Comparison of ENCODE assay signal across 21 cellular contexts in genomic region chr3:172070269-172070668, GRCh38. TPM values are rescaled to one million over a fixed set of nuclear protein-coding genes. Genes with fewer than 3 reads are reported as not detected.
DNase-seq lines count a peak whose midpoint lies in the region; ATAC-seq, FAIRE-seq and TF ChIP-seq lines count a peak whose summit lies in the region.
"Had no signal": no experiment of that assay in that cellular context is flagged by ENCODE, and none has a peak within 500 bp of the region (broad histone marks: within the 10 kb centered on the region; RNA-seq: fewer than 3 reads in every experiment).

No MANE protein-coding gene starts in this region.

- peak overlapping the region; percentile 2 for H3K4me2 ChIP-seq in mammary epithelial cell (ENCODE audit: insufficient read depth, low read depth, low read length)
- no peak overlapping the region; the same call in 1 of the 2 replicates for H3K4me2 ChIP-seq in K562 (ENCODE audit: insufficient read depth, low read length)
- H3K4me2 ChIP-seq in neural progenitor cell = peak overlapping the region; percentile 63

- peaks cover 18% of the 10 kb centered on the region for H3F3A ChIP-seq in neural progenitor cell (ENCODE audit: low read depth)

- H3K9me3 ChIP-seq in mammary epithelial cell (replicated peaks; ENCODE audit: insufficient read depth, low read length) (no peaks in the 10 kb centered on the region), breast epithelium (no peaks in the 10 kb centered on the region), K562 (replicated peaks; ENCODE audit: control insufficient read depth, insufficient read depth, low read depth, low read length) (no peaks in the 10 kb centered on the region), neural progenitor cell (ENCODE audit: low read depth) (no peaks in the 10 kb centered on the region), thyroid gland (no peaks in the 10 kb centered on the region), Caco-2 (no peaks in the 10 kb centered on the region)
- H3K9me3 ChIP-seq: A549 had no signal

- ATAC-seq in K562 (no peak), GM21390 (IDR thresholded peaks at IDR 0.05; ENCODE audit: unreplicated experiment) (no peak)
- ATAC-seq: A549; activated CD4-positive, CD25-positive, alpha-beta regulatory T cell treated with anti-CD3 and anti-CD28 coated beads, Interleukin-2, amount 50 U/mL, for 24 hours; activated T-helper 17 cell treated with anti-CD3 and anti-CD28 coated beads, Interleukin-2, amount 50 U/mL, for 72 hours; effector memory CD8-positive, alpha-beta T cell had no signal

- dilution Hi-C loops in mammary epithelial cell (cut with HindIII; ENCODE audit: low sequenced_read_pairs) = no loop called here

- no peak for DNase-seq in mammary epithelial cell
- no peak for DNase-seq in breast epithelium (ENCODE audit: low spot score in 2 of 2)
- DNase-seq in K562 (ENCODE audit: extremely low read depth in 1 of 4, low spot score in 3 of 4) = no peak
- DNase-seq in neural progenitor cell (ENCODE audit: low spot score) = no peak
- no peak for DNase-seq in thyroid gland
- DNase-seq in Caco-2 = no peak
- DNase-seq in HPDE6-E6E7 (ENCODE audit: extremely low spot score) = no peak
- DNase-seq: C1 segment of cervical spinal cord; effector memory CD8-positive, alpha-beta T cell; islet precursor cell; midbrain; NCI-H748 treated with DMSO at 0.1 percent for 48 hours; stimulated activated CD8-positive, alpha-beta memory T cell treated with anti-CD3 and anti-CD28 coated beads, Interleukin-4, amount 100 ng/mL, for 48 hours; T1000 had no signal

- TF ChIP-seq CTCF in mammary epithelial cell (conservative IDR thresholded peaks at IDR 0.05 in 1 of 2, IDR thresholded peaks at IDR 0.05 in 1 of 2; ENCODE audit: extremely low read depth in 1 of 2, insufficient read depth in 1 of 2, low read depth in 1 of 2, low read length in 2 of 2) (no peak), breast epithelium (IDR thresholded peaks at IDR 0.05) (no peak), K562 (IDR thresholded peaks at IDR 0.05 in 2 of 3, conservative IDR thresholded peaks at IDR 0.05 in 1 of 3; ENCODE audit: insufficient read depth in 2 of 3, low read depth in 1 of 3, low read length in 3 of 3) (no peak), neural progenitor cell (IDR thresholded peaks at IDR 0.05) (no peak), thyroid gland (IDR thresholded peaks at IDR 0.05) (no peak), Caco-2 (IDR thresholded peaks at IDR 0.05; ENCODE audit: insufficient read depth in 1 of 2, low read depth in 1 of 2, low read length in 1 of 2, severe bottlenecking in 1 of 2, unreplicated experiment in 1 of 2) (no peak)

- H3K4me3 ChIP-seq in mammary epithelial cell (replicated peaks in 1 of 3; ENCODE audit: insufficient read depth in 1 of 3, low read depth in 2 of 3, low read length in 3 of 3) (no peak overlapping the region), breast epithelium (no peak overlapping the region), K562 (no peak overlapping the region), neural progenitor cell (no peak overlapping the region), thyroid gland (replicated peaks in 1 of 3) (no peak overlapping the region), Caco-2 (ENCODE audit: low read depth, low read length) (no peak overlapping the region)
- H3K4me3 ChIP-seq: A549, SK-N-MC had no signal

- H3K27me3 Mint-ChIP-seq in neural progenitor cell (ENCODE audit: insufficient read depth, low read depth) (no peaks in the 10 kb centered on the region), Caco-2 (ENCODE audit: insufficient read depth, unreplicated experiment) (no peaks in the 10 kb centered on the region)
- H3K27me3 Mint-ChIP-seq: activated T-helper 17 cell treated with anti-CD3 and anti-CD28 coated beads, Interleukin-2, amount 50 U/mL, for 72 hours; central memory CD8-positive, alpha-beta T cell; effector memory CD8-positive, alpha-beta T cell had no signal

- H3K27ac ChIP-seq in mammary epithelial cell (ENCODE audit: insufficient read depth, low read depth, low read length) = no peak overlapping the region
- H3K27ac ChIP-seq in breast epithelium = peak overlapping the region in 1 of 2 donors; percentile 12
- peak overlapping the region; percentile 41; the same call in 2 of the 3 replicates for H3K27ac ChIP-seq in K562 (ENCODE audit: extremely low read depth, low read depth, low read length)
- H3K27ac ChIP-seq in neural progenitor cell = peak overlapping the region; percentile 71
- peak overlapping the region in 2 of 3 donors; percentile 37 to 64 for H3K27ac ChIP-seq in thyroid gland
- H3K27ac ChIP-seq: SK-N-MC had no signal

- no peaks in the 10 kb centered on the region for H3K27me3 ChIP-seq in mammary epithelial cell (ENCODE audit: insufficient read depth, low read length)
- no peaks in the 10 kb centered on the region for H3K27me3 ChIP-seq in breast epithelium
- no peaks in the 10 kb centered on the region for H3K27me3 ChIP-seq in K562 (ENCODE audit: control insufficient read depth in 2 of 2, insufficient read depth in 2 of 2, low read length in 2 of 2)
- H3K27me3 ChIP-seq in neural progenitor cell = no peaks in the 10 kb centered on the region
- H3K27me3 ChIP-seq in thyroid gland = no peaks in the 10 kb centered on the region
- H3K27me3 ChIP-seq in Caco-2 (replicated peaks; ENCODE audit: control insufficient read depth, insufficient read depth, low read length) = no peaks in the 10 kb centered on the region

- intact Hi-C loops in mammary epithelial cell (cut with micrococcal nuclease) (no loop called here), breast epithelium (cut with DNase I; ENCODE audit: low total_unique reads) (no loop called here), K562 (cut with micrococcal nuclease) (loop anchor here (2.0 kb wide), 1 partner anchor 61 kb away; no protein-coding TSS in a partner anchor), thyroid gland (cut with DNase I) (no loop called here), Caco-2 (cut with micrococcal nuclease; ENCODE audit: unreplicated experiment) (no loop called here)

- H2AFZ ChIP-seq in mammary epithelial cell (ENCODE audit: low read depth, low read length) (no peak overlapping the region), K562 (ENCODE audit: low read depth, low read length) (no peak overlapping the region), neural progenitor cell (replicated peaks) (no peak overlapping the region)

- H3K9me1 ChIP-seq in K562 (ENCODE audit: control insufficient read depth, insufficient read depth, low read length) = no peaks in the 10 kb centered on the region

- BruUV-seq in mammary epithelial cell (replicated peaks; lab: Mats Ljungman, UMichigan) (no TSS peak), K562 (replicated peaks; lab: Mats Ljungman, UMichigan) (no TSS peak), Caco-2 (replicated peaks; lab: Mats Ljungman, UMichigan) (no TSS peak)

- no peak overlapping the region for H3K9ac ChIP-seq in mammary epithelial cell (ENCODE audit: insufficient read depth, low read length)
- H3K9ac ChIP-seq in K562 (ENCODE audit: insufficient read depth in 1 of 2, low read depth in 2 of 2, low read length in 2 of 2) = no peak overlapping the region
- H3K9ac ChIP-seq in neural progenitor cell = no peak overlapping the region

- POLR2A ChIA-PET in K562 (lab: Yijun Ruan, JAX) = interaction anchor here (1.0 kb wide), 1 partner anchor 11 kb away, joined by 3 read pairs; no protein-coding TSS in a partner anchor
- POLR2A ChIA-PET in Caco-2 (lab: Charles Lee) = no interaction called here

- H3K9me3 Mint-ChIP-seq in neural progenitor cell (no peaks in the 10 kb centered on the region), Caco-2 (ENCODE audit: unreplicated experiment) (no peaks in the 10 kb centered on the region)
- H3K9me3 Mint-ChIP-seq: activated T-helper 17 cell treated with anti-CD3 and anti-CD28 coated beads, Interleukin-2, amount 50 U/mL, for 72 hours; central memory CD8-positive, alpha-beta T cell; effector memory CD8-positive, alpha-beta T cell had no signal

- CTCF ChIA-PET in mammary epithelial cell (lab: Charles Lee; ENCODE audit: low non-redundant PET) (no interaction called here), K562 (lab: Yijun Ruan, JAX; ENCODE audit: low intra/inter-chr PET ratio) (no interaction called here), Caco-2 (lab: Charles Lee) (no interaction called here)

- TF ChIP-seq POLR2A in breast epithelium (IDR thresholded peaks at IDR 0.05) = no peak
- no peak for TF ChIP-seq POLR2A in K562 (conservative IDR thresholded peaks at IDR 0.05)
- no peak for TF ChIP-seq POLR2A in thyroid gland (IDR thresholded peaks at IDR 0.05)

- TF ChIP-seq EP300 in K562 (IDR thresholded peaks at IDR 0.05; ENCODE audit: low read length) = no peak

- no peak for FAIRE-seq in K562 (lab: Jason Lieb, UNC)
- FAIRE-seq: A549, GM12891 had no signal

- WGBS in mammary epithelial cell (ENCODE audit: low coverage, missing lambda C conversion rate) = 32% methylated on average over 5 of the region's 6 CpGs
- 25% methylated on average over 6 of the region's 6 CpGs for WGBS in K562 (ENCODE audit: insufficient coverage, low coverage, missing lambda C conversion rate)
- WGBS in thyroid gland, 2 donors = 80 to 84% methylated on average over 6 of the region's 6 CpGs

- no peak for TF ChIP-seq RAD21 in K562 (CRISPR knock-in tag; conservative IDR thresholded peaks at IDR 0.05 in 1 of 2, IDR thresholded peaks at IDR 0.05 in 1 of 2)

- in situ Hi-C loops in mammary epithelial cell (cut with MboI; ENCODE audit: low sequenced_read_pairs in 2 of 2) (no loop called here), K562 (cut with MboI) (no loop called here)

- H3K4me3 Mint-ChIP-seq in neural progenitor cell (no peak overlapping the region), Caco-2 (ENCODE audit: unreplicated experiment) (no peak overlapping the region)
- H3K4me3 Mint-ChIP-seq: activated T-helper 17 cell treated with anti-CD3 and anti-CD28 coated beads, Interleukin-2, amount 50 U/mL, for 72 hours; central memory CD8-positive, alpha-beta T cell; effector memory CD8-positive, alpha-beta T cell had no signal

- H3K79me2 ChIP-seq in mammary epithelial cell (ENCODE audit: insufficient read depth, low read length) = peaks cover 98% of the 10 kb centered on the region
- peaks cover 100% of the 10 kb centered on the region for H3K79me2 ChIP-seq in K562 (ENCODE audit: control insufficient read depth, insufficient read depth, low read length)
- H3K79me2 ChIP-seq in neural progenitor cell (ENCODE audit: low read depth) = peaks cover 100% of the 10 kb centered on the region

- H3K36me3 Mint-ChIP-seq in neural progenitor cell (peaks cover 24% of the 10 kb centered on the region), Caco-2 (ENCODE audit: insufficient read depth, unreplicated experiment) (peaks cover 7% of the 10 kb centered on the region)

- H4K20me1 ChIP-seq in mammary epithelial cell (ENCODE audit: insufficient read depth, low read length) = no peaks in the 10 kb centered on the region
- peaks cover 3% of the 10 kb centered on the region; the same call in 1 of the 2 replicates for H4K20me1 ChIP-seq in K562 (replicated peaks; ENCODE audit: control insufficient read depth, insufficient read depth, low read length)
- peaks cover 53% of the 10 kb centered on the region for H4K20me1 ChIP-seq in neural progenitor cell (ENCODE audit: low read depth)

- H3K4me1 Mint-ChIP-seq in neural progenitor cell (peaks cover 60% of the 10 kb centered on the region), Caco-2 (ENCODE audit: low read depth, unreplicated experiment) (peaks cover 27% of the 10 kb centered on the region)

- peaks cover 10% of the 10 kb centered on the region for H3K4me1 ChIP-seq in mammary epithelial cell (ENCODE audit: insufficient read depth, low read length)
- no peaks in the 10 kb centered on the region for H3K4me1 ChIP-seq in breast epithelium
- peaks cover 9 to 74% of the 10 kb centered on the region in 2 experiments for H3K4me1 ChIP-seq in K562 (replicated peaks in 1 of 2; ENCODE audit: control insufficient read depth in 2 of 2, insufficient read depth in 2 of 2, low read length in 2 of 2)
- peaks cover 48% of the 10 kb centered on the region for H3K4me1 ChIP-seq in neural progenitor cell
- H3K4me1 ChIP-seq in thyroid gland = peaks cover 62 to 81% of the 10 kb centered on the region in 2 donors
- H3K4me1 ChIP-seq in Caco-2 = peaks cover 45% of the 10 kb centered on the region

- H3K27ac Mint-ChIP-seq in neural progenitor cell (no peak overlapping the region), Caco-2 (ENCODE audit: unreplicated experiment) (no peak overlapping the region)
- H3K27ac Mint-ChIP-seq: activated T-helper 17 cell treated with anti-CD3 and anti-CD28 coated beads, Interleukin-2, amount 50 U/mL, for 72 hours; effector memory CD8-positive, alpha-beta T cell had no signal

- H3K36me3 ChIP-seq in mammary epithelial cell (ENCODE audit: insufficient read depth, low read length) (peaks cover 2% of the 10 kb centered on the region), breast epithelium (no peaks in the 10 kb centered on the region), K562 (ENCODE audit: control insufficient read depth, insufficient read depth, low read length) (peaks cover 15% of the 10 kb centered on the region; the same call in 2 of the 3 replicates), neural progenitor cell (no peaks in the 10 kb centered on the region), thyroid gland (no peaks in the 10 kb centered on the region), Caco-2 (ENCODE audit: control insufficient read depth, insufficient read depth, low read length) (no peaks in the 10 kb centered on the region; the same call in 1 of the 2 replicates)

RNA-seq across cellular contexts. Expression of gene FNDC3B, which starts 30.9 kb away (rescaled TPM):
- total RNA-seq in mammary epithelial cell (100 to 1,000 TPM; 161 to 200 TPM), breast epithelium (100 to 1,000 TPM; 131 to 172 (median 149) TPM), K562 (2014; rRNA removed) (19.1 and 20.2 TPM in 2 replicates), K562 (2014; rRNA removed; fragmentation: Illumina TruSeq; extraction: Trizol) (23.8 and 29.5 TPM in 2 replicates), K562 (2015; rRNA removed; fragmentation: Illumina TruSeq; extraction: Trizol) (25.6 and 26.1 TPM in 2 replicates), K562 (2021) (29.5 and 35.8 TPM in 2 replicates), neural progenitor cell (ENCODE audit: low replicate concordance) (29.5 and 33.9 TPM in 2 replicates), thyroid gland (100 to 1,000 TPM; 118 to 172 (median 146) TPM), Caco-2 (2022) (59.8 and 63.5 TPM in 2 replicates)
- polyA plus RNA-seq in mammary epithelial cell (12.0 TPM), K562 (2011; rRNA removed) (10.9 and 12.1 TPM in 2 replicates), K562 (2014; fragmentation: Illumina TruSeq; extraction: Trizol) (14.0 and 16.2 TPM in 2 replicates), K562 (2014; fragmentation: Nextera tagmentation; extraction: Ambion mirVana) (10 to 100 TPM in 1 of 2 experiments, 1 to 10 TPM in 1; 7.0 to 10.5 TPM), K562 (2014; rRNA removed) (9.2 and 9.8 TPM in 2 replicates)
- polyA minus RNA-seq in mammary epithelial cell = 109 TPM
- total RNA-seq in K562 (2011; cell fraction: chromatin; rRNA removed; ENCODE audit: low replicate concordance) = 142 and 253 TPM in 2 replicates
- total RNA-seq in K562 (2011; cell fraction: nucleolus; rRNA removed) = 37.0 and 58.0 TPM in 2 replicates
- 132 and 200 TPM in 2 replicates for total RNA-seq in K562 (2011; cell fraction: nucleoplasm; rRNA removed)
- polyA plus RNA-seq in K562 (2011; cell fraction: cytosol; rRNA removed) = 7.1 and 12.2 TPM in 2 replicates
- polyA plus RNA-seq in K562 (2011; cell fraction: nucleus; rRNA removed) = 46.5 and 50.1 TPM in 2 replicates
- 14.7 and 30.8 TPM in 2 replicates for polyA plus RNA-seq in K562 (2012)
- 46.1 and 71.6 TPM in 2 replicates for polyA minus RNA-seq in K562 (2011; rRNA and poly(A)+ RNA removed)
- 11.2 and 13.2 TPM in 2 replicates for polyA minus RNA-seq in K562 (2011; cell fraction: cytosol; rRNA and poly(A)+ RNA removed)
- polyA minus RNA-seq in K562 (2011; cell fraction: nucleus; rRNA and poly(A)+ RNA removed) = 59.6 and 111 TPM in 2 replicates
